9 cellular contexts compared by ENCODE assay signal in genomic region chr19:18098891-18099622, GRCh38. TPM values are rescaled to one million over a fixed set of nuclear protein-coding genes. Genes with fewer than 3 reads are reported as not detected.
DNase-seq lines count a peak whose midpoint lies in the region; ATAC-seq and TF ChIP-seq lines count a peak whose summit lies in the region.
"Had no signal": no experiment of that assay in that cellular context is flagged by ENCODE, and none has a peak within 500 bp of the region (broad histone marks: within the 10 kb centered on the region; RNA-seq: fewer than 3 reads in every experiment).

No MANE protein-coding gene starts in this region.

- no peaks in the 10 kb centered on the region for H3K36me3 ChIP-seq in MG63

- peaks cover 24% of the 10 kb centered on the region for H3K4me1 Mint-ChIP-seq in T-helper 1 cell treated with Interleukin-12 subunit alpha and Interleukin-12 subunit beta and Interleukin-4 antibody, amounts not matched to agents 30 μg/mL and 1 μg/mL, for 36 hours (ENCODE audit: low read depth)
- H3K4me1 Mint-ChIP-seq in stimulated activated naive CD8-positive, alpha-beta T cell treated with anti-CD3 and anti-CD28 coated beads, Interleukin-15, amount 100 ng/mL, for 72 hours = peaks cover 46% of the 10 kb centered on the region

- peak overlapping the region; percentile 82 for H3K4me3 Mint-ChIP-seq in T-helper 1 cell treated with Interleukin-12 subunit alpha and Interleukin-12 subunit beta and Interleukin-4 antibody, amounts not matched to agents 30 μg/mL and 1 μg/mL, for 36 hours
- H3K4me3 Mint-ChIP-seq in stimulated activated naive CD8-positive, alpha-beta T cell treated with anti-CD3 and anti-CD28 coated beads, Interleukin-15, amount 100 ng/mL, for 72 hours = peak overlapping the region; percentile 90 to 96

- H3K9me3 Mint-ChIP-seq in T-helper 1 cell treated with Interleukin-12 subunit alpha and Interleukin-12 subunit beta and Interleukin-4 antibody, amounts not matched to agents 30 μg/mL and 1 μg/mL, for 36 hours = no peaks in the 10 kb centered on the region
- no peaks in the 10 kb centered on the region for H3K9me3 Mint-ChIP-seq in stimulated activated naive CD8-positive, alpha-beta T cell treated with anti-CD3 and anti-CD28 coated beads, Interleukin-15, amount 100 ng/mL, for 72 hours

- no peak for TF ChIP-seq POLR2A in erythroblast (IDR thresholded peaks at IDR 0.05; ENCODE audit: low read length)

- no peaks in the 10 kb centered on the region for H3K9me3 ChIP-seq in MG63

- no peaks in the 10 kb centered on the region; the same call in 1 of the 2 replicates for H3K27me3 ChIP-seq in MG63

- peaks cover 3% of the 10 kb centered on the region for H3K36me3 Mint-ChIP-seq in T-helper 1 cell treated with Interleukin-12 subunit alpha and Interleukin-12 subunit beta and Interleukin-4 antibody, amounts not matched to agents 30 μg/mL and 1 μg/mL, for 36 hours (ENCODE audit: low read depth)

- peak; percentile 58 for ATAC-seq in HG02885 (IDR thresholded peaks at IDR 0.05; ENCODE audit: poor library complexity, unreplicated experiment)
- ATAC-seq in stimulated activated naive CD8-positive, alpha-beta T cell treated with anti-CD3 and anti-CD28 coated beads, Interleukin-15, amount 100 ng/mL, for 72 hours = peak; percentile 56

- H3K27me3 Mint-ChIP-seq in T-helper 1 cell treated with Interleukin-12 subunit alpha and Interleukin-12 subunit beta and Interleukin-4 antibody, amounts not matched to agents 30 μg/mL and 1 μg/mL, for 36 hours (ENCODE audit: low read depth) = peaks cover 12% of the 10 kb centered on the region
- no peaks in the 10 kb centered on the region for H3K27me3 Mint-ChIP-seq in stimulated activated naive CD8-positive, alpha-beta T cell treated with anti-CD3 and anti-CD28 coated beads, Interleukin-15, amount 100 ng/mL, for 72 hours

- no peak overlapping the region for H3K27ac Mint-ChIP-seq in T-helper 1 cell treated with Interleukin-12 subunit alpha and Interleukin-12 subunit beta and Interleukin-4 antibody, amounts not matched to agents 30 μg/mL and 1 μg/mL, for 36 hours
- H3K27ac Mint-ChIP-seq in stimulated activated naive CD8-positive, alpha-beta T cell treated with anti-CD3 and anti-CD28 coated beads, Interleukin-15, amount 100 ng/mL, for 72 hours = peak overlapping the region in 1 of 2 donors; percentile 92

- H3K4me3 ChIP-seq in MG63 = no peak overlapping the region

- DNase-seq in NCI-H1694 treated with DMSO at 0.1 percent for 48 hours (lab: John Stamatoyannopoulos, UW) (peak; percentile 14), NCI-H1694 (lab: John Stamatoyannopoulos, UW) (no peak), erythroblast (lab: John Stamatoyannopoulos, UW) (peak; percentile 70 to 78), MG63 (no peak), cerebellar nuclear complex (lab: John Stamatoyannopoulos, UW) (no peak)
- peak; percentile 41 to 46 for DNase-seq in stimulated activated naive CD8-positive, alpha-beta T cell treated with anti-CD3 and anti-CD28 coated beads, Interleukin-15, amount 100 ng/mL, for 72 hours

RNA-seq across cellular contexts. Expression of gene MAST3, which starts 1.5 kb away (rescaled TPM):
- 0.20 and 0.95 TPM in 2 replicates for total RNA-seq in MG63 (2014; rRNA removed; shearing (Covaris generic); ENCODE audit: low replicate concordance)

RNA-seq across cellular contexts. Expression of gene IL12RB1, which starts 12.3 kb away (rescaled TPM):
- total RNA-seq in MG63 (2014; rRNA removed; shearing (Covaris generic); ENCODE audit: low replicate concordance) = not detected in 2 replicates
- total RNA-seq: kidney epithelial cell had no signal

RNA-seq across cellular contexts. Expression of gene PIK3R2, which starts 53.9 kb away (rescaled TPM):
- total RNA-seq in MG63 (2014; rRNA removed; shearing (Covaris generic); ENCODE audit: low replicate concordance) = 4.2 and 13.2 TPM in 2 replicates

Comparison
In these comparisons a context has a peak if more than half of its experiments do, and no peak if none do; other contexts are left out.
1. DNase-seq: peak in NCI-H1694 treated with DMSO at 0.1 percent for 48 hours (single experiment), erythroblast (2 of 2) and stimulated activated naive CD8-positive, alpha-beta T cell treated with anti-CD3 and anti-CD28 coated beads, Interleukin-15, amount 100 ng/mL, for 72 hours (2 of 2); none in NCI-H1694 (single experiment), MG63 (single experiment) and cerebellar nuclear complex (0 of 2).